Comparison of ENCODE assay signal across 1 cellular context in the genomic region with DNA sequence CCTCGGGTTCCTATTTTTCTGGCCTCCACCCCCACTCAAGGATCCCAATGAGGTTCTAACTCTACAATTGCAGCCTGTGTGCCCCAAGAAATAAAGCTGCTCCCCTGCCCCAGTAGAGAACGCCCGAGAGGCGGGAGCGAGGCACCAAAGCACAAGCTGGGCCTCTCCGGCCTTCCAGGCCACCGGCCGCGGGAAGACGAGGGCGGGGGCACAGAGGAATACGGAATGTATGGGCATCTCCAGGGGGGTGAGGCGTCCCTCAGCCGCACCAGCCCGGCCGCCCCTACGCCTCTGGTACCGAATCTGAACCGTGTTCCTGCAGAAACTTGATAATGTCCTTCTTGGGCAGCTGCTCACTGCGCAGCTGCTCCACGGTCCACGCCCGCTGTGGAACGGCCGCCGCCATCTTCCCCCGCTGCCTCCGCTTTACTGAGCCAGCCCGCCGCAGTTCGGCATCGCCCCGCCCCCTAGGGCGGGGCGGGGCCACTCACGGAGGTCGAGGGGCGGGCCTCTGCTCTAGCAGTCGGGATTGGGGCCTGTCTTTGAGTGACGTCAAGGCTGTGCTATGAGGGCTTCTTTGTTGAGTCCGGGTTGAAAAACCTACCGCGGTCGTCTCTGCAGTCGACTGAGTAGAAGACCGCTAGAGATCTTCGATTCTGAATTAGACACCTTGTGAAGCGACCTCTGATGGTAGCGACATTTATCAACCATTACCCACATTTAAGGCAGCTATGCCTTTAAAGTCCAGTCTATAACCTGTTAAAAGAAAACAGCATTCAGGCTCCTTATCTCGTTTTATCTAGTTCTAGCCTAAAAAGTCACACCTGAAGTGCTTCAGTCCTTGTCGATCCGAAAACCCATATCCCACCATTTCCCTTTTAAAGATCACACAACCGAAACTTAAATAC.
TF ChIP-seq lines count a peak whose summit lies in the region.

A gene (minus strand): TSS at position 431 of the 908 bp plus-strand sequence. CDS start 25 bp downstream, at position 406.

TF ChIP-seq in HepG2, 621 proteins besides CTCF, POLR2A, EP300 and RAD21 (continued from another document and continues in another):
- TF ChIP-seq, protein P1, sequence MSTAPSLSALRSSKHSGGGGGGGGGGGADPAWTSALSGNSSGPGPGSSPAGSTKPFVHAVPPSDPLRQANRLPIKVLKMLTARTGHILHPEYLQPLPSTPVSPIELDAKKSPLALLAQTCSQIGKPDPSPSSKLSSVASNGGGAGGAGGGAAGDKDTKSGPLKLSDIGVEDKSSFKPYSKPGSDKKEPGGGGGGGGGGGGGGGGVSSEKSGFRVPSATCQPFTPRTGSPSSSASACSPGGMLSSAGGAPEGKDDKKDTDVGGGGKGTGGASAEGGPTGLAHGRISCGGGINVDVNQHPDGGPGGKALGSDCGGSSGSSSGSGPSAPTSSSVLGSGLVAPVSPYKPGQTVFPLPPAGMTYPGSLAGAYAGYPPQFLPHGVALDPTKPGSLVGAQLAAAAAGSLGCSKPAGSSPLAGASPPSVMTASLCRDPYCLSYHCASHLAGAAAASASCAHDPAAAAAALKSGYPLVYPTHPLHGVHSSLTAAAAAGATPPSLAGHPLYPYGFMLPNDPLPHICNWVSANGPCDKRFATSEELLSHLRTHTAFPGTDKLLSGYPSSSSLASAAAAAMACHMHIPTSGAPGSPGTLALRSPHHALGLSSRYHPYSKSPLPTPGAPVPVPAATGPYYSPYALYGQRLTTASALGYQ (CRISPR knock-in tag; IDR thresholded peaks at IDR 0.05), result no peak
- peak; percentile 58; the same call in 1 of the 2 replicates for TF ChIP-seq AHR (CRISPR knock-in tag; IDR thresholded peaks at IDR 0.05)
- 0 out of 2 replicates have a peak, but pooled peaks have one; percentile 49 for TF ChIP-seq ETV6 (CRISPR knock-in tag; conservative IDR thresholded peaks at IDR 0.05)
- TF ChIP-seq KDM1A (CRISPR knock-in tag; IDR thresholded peaks at IDR 0.05), result no peak
- no peak for TF ChIP-seq NFIB (CRISPR knock-in tag; IDR thresholded peaks at IDR 0.05; ENCODE audit: borderline replicate concordance)
- no peak for TF ChIP-seq SUZ12 (IDR thresholded peaks at IDR 0.05; ENCODE audit: low read depth, low read length)
- TF ChIP-seq ZBTB7A (CRISPR knock-in tag; IDR thresholded peaks at IDR 0.05), result no peak
- no peak for TF ChIP-seq ZFP90 (CRISPR knock-in tag; IDR thresholded peaks at IDR 0.05; ENCODE audit: borderline replicate concordance)
- TF ChIP-seq ZNF776 (CRISPR knock-in tag; IDR thresholded peaks at IDR 0.05), result no peak
- TF ChIP-seq PRPF4 (IDR thresholded peaks at IDR 0.05; ENCODE audit: low read depth, low read length, poor library complexity, severe bottlenecking), result no peak
- no peak for TF ChIP-seq ZNF17 (CRISPR knock-in tag; IDR thresholded peaks at IDR 0.05)
- TF ChIP-seq ZNF260 (CRISPR knock-in tag; IDR thresholded peaks at IDR 0.05; ENCODE audit: borderline replicate concordance, low read depth), result no peak
- TF ChIP-seq, protein P2, sequence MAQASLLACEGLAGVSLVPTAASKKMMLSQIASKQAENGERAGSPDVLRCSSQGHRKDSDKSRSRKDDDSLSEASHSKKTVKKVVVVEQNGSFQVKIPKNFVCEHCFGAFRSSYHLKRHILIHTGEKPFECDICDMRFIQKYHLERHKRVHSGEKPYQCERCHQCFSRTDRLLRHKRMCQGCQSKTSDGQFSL (CRISPR knock-in tag; IDR thresholded peaks at IDR 0.05), result no peak
- TF ChIP-seq ONECUT2 (CRISPR knock-in tag; IDR thresholded peaks at IDR 0.05), result no peak
- TF ChIP-seq, protein P3, sequence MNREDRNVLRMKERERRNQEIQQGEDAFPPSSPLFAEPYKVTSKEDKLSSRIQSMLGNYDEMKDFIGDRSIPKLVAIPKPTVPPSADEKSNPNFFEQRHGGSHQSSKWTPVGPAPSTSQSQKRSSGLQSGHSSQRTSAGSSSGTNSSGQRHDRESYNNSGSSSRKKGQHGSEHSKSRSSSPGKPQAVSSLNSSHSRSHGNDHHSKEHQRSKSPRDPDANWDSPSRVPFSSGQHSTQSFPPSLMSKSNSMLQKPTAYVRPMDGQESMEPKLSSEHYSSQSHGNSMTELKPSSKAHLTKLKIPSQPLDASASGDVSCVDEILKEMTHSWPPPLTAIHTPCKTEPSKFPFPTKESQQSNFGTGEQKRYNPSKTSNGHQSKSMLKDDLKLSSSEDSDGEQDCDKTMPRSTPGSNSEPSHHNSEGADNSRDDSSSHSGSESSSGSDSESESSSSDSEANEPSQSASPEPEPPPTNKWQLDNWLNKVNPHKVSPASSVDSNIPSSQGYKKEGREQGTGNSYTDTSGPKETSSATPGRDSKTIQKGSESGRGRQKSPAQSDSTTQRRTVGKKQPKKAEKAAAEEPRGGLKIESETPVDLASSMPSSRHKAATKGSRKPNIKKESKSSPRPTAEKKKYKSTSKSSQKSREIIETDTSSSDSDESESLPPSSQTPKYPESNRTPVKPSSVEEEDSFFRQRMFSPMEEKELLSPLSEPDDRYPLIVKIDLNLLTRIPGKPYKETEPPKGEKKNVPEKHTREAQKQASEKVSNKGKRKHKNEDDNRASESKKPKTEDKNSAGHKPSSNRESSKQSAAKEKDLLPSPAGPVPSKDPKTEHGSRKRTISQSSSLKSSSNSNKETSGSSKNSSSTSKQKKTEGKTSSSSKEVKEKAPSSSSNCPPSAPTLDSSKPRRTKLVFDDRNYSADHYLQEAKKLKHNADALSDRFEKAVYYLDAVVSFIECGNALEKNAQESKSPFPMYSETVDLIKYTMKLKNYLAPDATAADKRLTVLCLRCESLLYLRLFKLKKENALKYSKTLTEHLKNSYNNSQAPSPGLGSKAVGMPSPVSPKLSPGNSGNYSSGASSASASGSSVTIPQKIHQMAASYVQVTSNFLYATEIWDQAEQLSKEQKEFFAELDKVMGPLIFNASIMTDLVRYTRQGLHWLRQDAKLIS (CRISPR knock-in tag; IDR thresholded peaks at IDR 0.05), result no peak
- TF ChIP-seq, protein P4, sequence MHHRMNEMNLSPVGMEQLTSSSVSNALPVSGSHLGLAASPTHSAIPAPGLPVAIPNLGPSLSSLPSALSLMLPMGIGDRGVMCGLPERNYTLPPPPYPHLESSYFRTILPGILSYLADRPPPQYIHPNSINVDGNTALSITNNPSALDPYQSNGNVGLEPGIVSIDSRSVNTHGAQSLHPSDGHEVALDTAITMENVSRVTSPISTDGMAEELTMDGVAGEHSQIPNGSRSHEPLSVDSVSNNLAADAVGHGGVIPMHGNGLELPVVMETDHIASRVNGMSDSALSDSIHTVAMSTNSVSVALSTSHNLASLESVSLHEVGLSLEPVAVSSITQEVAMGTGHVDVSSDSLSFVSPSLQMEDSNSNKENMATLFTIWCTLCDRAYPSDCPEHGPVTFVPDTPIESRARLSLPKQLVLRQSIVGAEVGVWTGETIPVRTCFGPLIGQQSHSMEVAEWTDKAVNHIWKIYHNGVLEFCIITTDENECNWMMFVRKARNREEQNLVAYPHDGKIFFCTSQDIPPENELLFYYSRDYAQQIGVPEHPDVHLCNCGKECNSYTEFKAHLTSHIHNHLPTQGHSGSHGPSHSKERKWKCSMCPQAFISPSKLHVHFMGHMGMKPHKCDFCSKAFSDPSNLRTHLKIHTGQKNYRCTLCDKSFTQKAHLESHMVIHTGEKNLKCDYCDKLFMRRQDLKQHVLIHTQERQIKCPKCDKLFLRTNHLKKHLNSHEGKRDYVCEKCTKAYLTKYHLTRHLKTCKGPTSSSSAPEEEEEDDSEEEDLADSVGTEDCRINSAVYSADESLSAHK (CRISPR knock-in tag; IDR thresholded peaks at IDR 0.05; ENCODE audit: borderline replicate concordance), result no peak
- no peak; the same call in 1 of the 2 replicates for TF ChIP-seq JDP2 (CRISPR knock-in tag; IDR thresholded peaks at IDR 0.05; ENCODE audit: borderline replicate concordance)
- no peak for TF ChIP-seq MEIS1 (CRISPR knock-in tag; IDR thresholded peaks at IDR 0.05; ENCODE audit: borderline replicate concordance)
- no peak for TF ChIP-seq ZNF235 (CRISPR knock-in tag; IDR thresholded peaks at IDR 0.05; ENCODE audit: borderline replicate concordance)
- TF ChIP-seq ZNF773 (CRISPR knock-in tag; IDR thresholded peaks at IDR 0.05; ENCODE audit: borderline replicate concordance), result no peak
- TF ChIP-seq, protein P5, sequence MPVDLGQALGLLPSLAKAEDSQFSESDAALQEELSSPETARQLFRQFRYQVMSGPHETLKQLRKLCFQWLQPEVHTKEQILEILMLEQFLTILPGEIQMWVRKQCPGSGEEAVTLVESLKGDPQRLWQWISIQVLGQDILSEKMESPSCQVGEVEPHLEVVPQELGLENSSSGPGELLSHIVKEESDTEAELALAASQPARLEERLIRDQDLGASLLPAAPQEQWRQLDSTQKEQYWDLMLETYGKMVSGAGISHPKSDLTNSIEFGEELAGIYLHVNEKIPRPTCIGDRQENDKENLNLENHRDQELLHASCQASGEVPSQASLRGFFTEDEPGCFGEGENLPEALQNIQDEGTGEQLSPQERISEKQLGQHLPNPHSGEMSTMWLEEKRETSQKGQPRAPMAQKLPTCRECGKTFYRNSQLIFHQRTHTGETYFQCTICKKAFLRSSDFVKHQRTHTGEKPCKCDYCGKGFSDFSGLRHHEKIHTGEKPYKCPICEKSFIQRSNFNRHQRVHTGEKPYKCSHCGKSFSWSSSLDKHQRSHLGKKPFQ (CRISPR knock-in tag; IDR thresholded peaks at IDR 0.05; ENCODE audit: insufficient replicate concordance), result no peak
- no peak for TF ChIP-seq RBM22 (optimal IDR thresholded peaks at IDR 0.05; ENCODE audit: low read length)
- TF ChIP-seq KAT8 (CRISPR knock-in tag; IDR thresholded peaks at IDR 0.05), result peak; percentile 61
- TF ChIP-seq SMYD3 (CRISPR knock-in tag; IDR thresholded peaks at IDR 0.05), result peak; percentile 64; the same call in 1 of the 2 replicates
- TF ChIP-seq, protein P6, sequence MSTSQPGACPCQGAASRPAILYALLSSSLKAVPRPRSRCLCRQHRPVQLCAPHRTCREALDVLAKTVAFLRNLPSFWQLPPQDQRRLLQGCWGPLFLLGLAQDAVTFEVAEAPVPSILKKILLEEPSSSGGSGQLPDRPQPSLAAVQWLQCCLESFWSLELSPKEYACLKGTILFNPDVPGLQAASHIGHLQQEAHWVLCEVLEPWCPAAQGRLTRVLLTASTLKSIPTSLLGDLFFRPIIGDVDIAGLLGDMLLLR (CRISPR knock-in tag; IDR thresholded peaks at IDR 0.05), result no peak
- no peak for TF ChIP-seq HNRNPUL1 (IDR thresholded peaks at IDR 0.05; ENCODE audit: low read depth, low read length)
- TF ChIP-seq YEATS4 (CRISPR knock-in tag; IDR thresholded peaks at IDR 0.05; ENCODE audit: borderline replicate concordance), result no peak; the same call in none of the 2 replicates
- no peak for TF ChIP-seq TAF15 (IDR thresholded peaks at IDR 0.05; ENCODE audit: low read depth, low read length, poor library complexity, severe bottlenecking)
- TF ChIP-seq, protein P7, sequence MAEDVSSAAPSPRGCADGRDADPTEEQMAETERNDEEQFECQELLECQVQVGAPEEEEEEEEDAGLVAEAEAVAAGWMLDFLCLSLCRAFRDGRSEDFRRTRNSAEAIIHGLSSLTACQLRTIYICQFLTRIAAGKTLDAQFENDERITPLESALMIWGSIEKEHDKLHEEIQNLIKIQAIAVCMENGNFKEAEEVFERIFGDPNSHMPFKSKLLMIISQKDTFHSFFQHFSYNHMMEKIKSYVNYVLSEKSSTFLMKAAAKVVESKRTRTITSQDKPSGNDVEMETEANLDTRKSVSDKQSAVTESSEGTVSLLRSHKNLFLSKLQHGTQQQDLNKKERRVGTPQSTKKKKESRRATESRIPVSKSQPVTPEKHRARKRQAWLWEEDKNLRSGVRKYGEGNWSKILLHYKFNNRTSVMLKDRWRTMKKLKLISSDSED (CRISPR knock-in tag; IDR thresholded peaks at IDR 0.05), result no peak
- no peak for TF ChIP-seq ZFP41 (CRISPR knock-in tag; IDR thresholded peaks at IDR 0.05; ENCODE audit: borderline replicate concordance)
- TF ChIP-seq, protein P8, sequence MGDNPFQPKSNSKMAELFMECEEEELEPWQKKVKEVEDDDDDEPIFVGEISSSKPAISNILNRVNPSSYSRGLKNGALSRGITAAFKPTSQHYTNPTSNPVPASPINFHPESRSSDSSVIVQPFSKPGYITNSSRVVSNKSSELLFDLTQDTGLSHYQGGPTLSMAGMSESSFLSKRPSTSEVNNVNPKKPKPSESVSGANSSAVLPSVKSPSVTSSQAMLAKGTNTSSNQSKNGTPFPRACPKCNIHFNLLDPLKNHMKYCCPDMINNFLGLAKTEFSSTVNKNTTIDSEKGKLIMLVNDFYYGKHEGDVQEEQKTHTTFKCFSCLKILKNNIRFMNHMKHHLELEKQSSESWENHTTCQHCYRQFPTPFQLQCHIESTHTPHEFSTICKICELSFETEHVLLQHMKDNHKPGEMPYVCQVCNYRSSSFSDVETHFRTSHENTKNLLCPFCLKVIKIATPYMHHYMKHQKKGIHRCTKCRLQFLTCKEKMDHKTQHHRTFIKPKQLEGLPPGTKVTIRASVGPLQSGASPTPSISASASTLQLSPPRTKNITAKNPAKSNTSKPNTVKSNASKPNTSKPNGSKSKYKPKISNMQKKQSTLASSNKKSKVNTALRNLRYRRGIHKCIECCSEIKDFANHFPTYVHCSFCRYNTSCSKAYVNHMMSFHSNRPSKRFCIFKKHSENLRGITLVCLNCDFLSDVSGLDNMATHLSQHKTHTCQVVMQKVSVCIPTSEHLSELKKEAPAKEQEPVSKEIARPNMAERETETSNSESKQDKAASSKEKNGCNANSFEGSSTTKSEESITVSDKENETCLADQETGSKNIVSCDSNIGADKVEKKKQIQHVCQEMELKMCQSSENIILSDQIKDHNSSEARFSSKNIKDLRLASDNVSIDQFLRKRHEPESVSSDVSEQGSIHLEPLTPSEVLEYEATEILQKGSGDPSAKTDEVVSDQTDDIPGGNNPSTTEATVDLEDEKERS (CRISPR knock-in tag; IDR thresholded peaks at IDR 0.05), result peak; percentile 46; the same call in 1 of the 2 replicates
- TF ChIP-seq, protein P9, sequence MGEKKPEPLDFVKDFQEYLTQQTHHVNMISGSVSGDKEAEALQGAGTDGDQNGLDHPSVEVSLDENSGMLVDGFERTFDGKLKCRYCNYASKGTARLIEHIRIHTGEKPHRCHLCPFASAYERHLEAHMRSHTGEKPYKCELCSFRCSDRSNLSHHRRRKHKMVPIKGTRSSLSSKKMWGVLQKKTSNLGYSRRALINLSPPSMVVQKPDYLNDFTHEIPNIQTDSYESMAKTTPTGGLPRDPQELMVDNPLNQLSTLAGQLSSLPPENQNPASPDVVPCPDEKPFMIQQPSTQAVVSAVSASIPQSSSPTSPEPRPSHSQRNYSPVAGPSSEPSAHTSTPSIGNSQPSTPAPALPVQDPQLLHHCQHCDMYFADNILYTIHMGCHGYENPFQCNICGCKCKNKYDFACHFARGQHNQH (CRISPR knock-in tag; IDR thresholded peaks at IDR 0.05), result peak; percentile 77; the same call in 1 of the 2 replicates
- peak; percentile 89 for TF ChIP-seq CREB1 (IDR thresholded peaks at IDR 0.05)
- peak; percentile 81 for TF ChIP-seq CREB1 (CRISPR knock-in tag; IDR thresholded peaks at IDR 0.05)
- no peak for TF ChIP-seq MBNL3 (CRISPR knock-in tag; conservative IDR thresholded peaks at IDR 0.05)
- no peak for TF ChIP-seq KLF15 (CRISPR knock-in tag; IDR thresholded peaks at IDR 0.05; ENCODE audit: borderline replicate concordance)
- no peak for TF ChIP-seq ZNF713 (CRISPR knock-in tag; IDR thresholded peaks at IDR 0.05)
- no peak for TF ChIP-seq CENPX (CRISPR knock-in tag; IDR thresholded peaks at IDR 0.05)
- peak; percentile 65 for TF ChIP-seq SKI (IDR thresholded peaks at IDR 0.05; ENCODE audit: partially characterized antibody)
- TF ChIP-seq POLR2G (IDR thresholded peaks at IDR 0.05; ENCODE audit: low read depth, low read length), result peak; percentile 92
- TF ChIP-seq ZNF468 (CRISPR knock-in tag; IDR thresholded peaks at IDR 0.05), result no peak
- peak; percentile 74; the same call in 1 of the 2 replicates for TF ChIP-seq ZNF552 (CRISPR knock-in tag; IDR thresholded peaks at IDR 0.05; ENCODE audit: borderline replicate concordance)
